ENCODE assay signal across 1 cellular context in the genomic region with DNA sequence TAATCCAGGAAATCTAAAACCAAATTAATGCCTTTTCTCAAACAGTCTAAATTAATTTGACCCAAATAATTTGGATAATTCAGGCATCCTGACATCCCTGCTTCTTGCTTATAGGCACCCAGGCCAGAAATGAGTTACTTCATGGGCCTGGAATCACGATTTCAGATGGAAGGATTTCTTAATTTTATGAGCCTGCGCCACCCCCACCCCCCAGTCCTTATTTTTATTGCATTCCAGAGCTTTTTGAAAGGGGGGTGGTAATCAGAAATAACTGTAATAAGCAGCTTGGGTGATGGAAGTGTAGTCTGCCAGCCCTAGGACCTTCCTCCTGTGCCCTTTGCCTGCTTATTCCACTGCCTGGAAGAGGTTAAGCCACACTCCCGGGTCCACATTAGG.
TF ChIP-seq lines count a peak whose summit lies in the region.

No MANE protein-coding gene starts in this region.

TF ChIP-seq in liver, 16 proteins besides CTCF, POLR2A, EP300 and RAD21 (continued from another document):
- TF ChIP-seq SP1 (IDR thresholded peaks at IDR 0.05): no peak
- no peak for TF ChIP-seq GABPA (IDR thresholded peaks at IDR 0.05 in 1 of 2, conservative IDR thresholded peaks at IDR 0.05 in 1 of 2)
- TF ChIP-seq FOXA2 (IDR thresholded peaks at IDR 0.05): no peak
